In the genomic region with DNA sequence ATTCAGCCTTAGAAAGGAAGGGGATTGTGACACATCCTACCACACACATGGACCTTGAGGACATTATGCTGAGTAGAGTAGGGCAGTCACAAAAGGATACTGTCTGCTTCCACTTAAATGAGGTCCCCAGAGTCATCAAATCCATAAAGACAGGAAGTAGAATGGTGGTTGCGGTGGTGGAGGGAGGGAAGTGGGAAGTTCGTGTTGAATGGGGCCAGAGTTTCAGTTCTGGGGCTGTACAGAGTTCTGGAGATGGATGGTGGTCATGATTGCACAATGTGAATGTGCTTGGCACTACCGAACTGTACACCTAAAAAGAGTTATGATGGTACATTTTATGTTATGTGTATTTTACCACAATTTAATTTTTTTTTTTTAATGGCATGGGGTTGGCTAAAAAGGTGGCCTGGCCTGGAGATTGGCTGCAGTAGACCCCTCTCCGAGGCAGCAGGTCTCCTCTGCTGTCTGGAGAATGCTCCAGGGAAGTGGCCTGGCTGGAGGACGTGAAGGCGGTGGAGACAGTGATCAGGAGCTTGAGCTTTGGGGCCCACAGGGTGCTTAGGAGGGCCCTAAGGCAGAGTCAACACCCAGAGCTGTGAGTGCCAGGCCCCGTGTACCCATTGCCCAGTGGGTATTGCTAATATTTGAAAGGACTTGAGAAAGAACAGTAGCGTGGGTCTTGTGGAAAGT, we compare ENCODE assay signal across 11 cellular contexts. TPM values are rescaled to one million over a fixed set of nuclear protein-coding genes. Genes with fewer than 3 reads are reported as not detected.
DNase-seq lines count a peak whose midpoint lies in the region; ATAC-seq and TF ChIP-seq lines count a peak whose summit lies in the region.
"Had no signal": no experiment of that assay in that cellular context is flagged by ENCODE, and none has a peak within 500 bp of the region (broad histone marks: within the 10 kb centered on the region; RNA-seq: fewer than 3 reads in every experiment).

No MANE protein-coding gene starts in this region.

- peaks cover 58% of the 10 kb centered on the region for H3K36me3 Mint-ChIP-seq in activated CD4-positive, alpha-beta T cell treated with anti-CD3 and anti-CD28 coated beads, Interleukin-2, amount 10 ng/mL, durations not matched to agents 7 days and 5 days (ENCODE audit: low read depth)
- H3K36me3 Mint-ChIP-seq in activated naive CD8-positive, alpha-beta T cell: peaks cover 17% of the 10 kb centered on the region
- H3K36me3 Mint-ChIP-seq in activated CD8-positive, alpha-beta memory T cell treated with anti-CD3 and anti-CD28 coated beads, Interleukin-2, amount 10 ng/mL, durations not matched to agents 7 days and 5 days: peaks cover 35% of the 10 kb centered on the region

- H3K27me3 Mint-ChIP-seq in activated CD4-positive, alpha-beta T cell treated with anti-CD3 and anti-CD28 coated beads, Interleukin-2, amount 10 ng/mL, durations not matched to agents 7 days and 5 days: no peaks in the 10 kb centered on the region
- H3K27me3 Mint-ChIP-seq in activated naive CD8-positive, alpha-beta T cell: no peaks in the 10 kb centered on the region
- H3K27me3 Mint-ChIP-seq in activated CD8-positive, alpha-beta memory T cell treated with anti-CD3 and anti-CD28 coated beads, Interleukin-2, amount 10 ng/mL, durations not matched to agents 7 days and 5 days: no peaks in the 10 kb centered on the region

- peaks cover 30% of the 10 kb centered on the region for H3K4me1 Mint-ChIP-seq in activated CD4-positive, alpha-beta T cell treated with anti-CD3 and anti-CD28 coated beads, Interleukin-2, amount 10 ng/mL, durations not matched to agents 7 days and 5 days
- H3K4me1 Mint-ChIP-seq in activated naive CD8-positive, alpha-beta T cell (ENCODE audit: low read depth): peaks cover 25% of the 10 kb centered on the region
- peaks cover 26% of the 10 kb centered on the region for H3K4me1 Mint-ChIP-seq in activated CD8-positive, alpha-beta memory T cell treated with anti-CD3 and anti-CD28 coated beads, Interleukin-2, amount 10 ng/mL, durations not matched to agents 7 days and 5 days

- peaks cover 38% of the 10 kb centered on the region for H3K4me1 ChIP-seq in suprapubic skin

- H3K27ac Mint-ChIP-seq in activated CD4-positive, alpha-beta T cell treated with anti-CD3 and anti-CD28 coated beads, Interleukin-2, amount 10 ng/mL, durations not matched to agents 7 days and 5 days: peak overlapping the region; percentile 71
- H3K27ac Mint-ChIP-seq in activated naive CD8-positive, alpha-beta T cell: peak overlapping the region; percentile 78
- H3K27ac Mint-ChIP-seq in activated CD8-positive, alpha-beta memory T cell treated with anti-CD3 and anti-CD28 coated beads, Interleukin-2, amount 10 ng/mL, durations not matched to agents 7 days and 5 days: no peak overlapping the region

- no peak for TF ChIP-seq POLR2A in suprapubic skin (IDR thresholded peaks at IDR 0.05)

- H3K4me3 ChIP-seq in suprapubic skin: no peak overlapping the region
- H3K4me3 ChIP-seq: A549 had no signal

- WGBS in suprapubic skin: 83% methylated on average over 7 of the region's 8 CpGs

- H3K27ac ChIP-seq in suprapubic skin: peak overlapping the region; percentile 88
- H3K27ac ChIP-seq: A549 had no signal

- H3K27me3 ChIP-seq in suprapubic skin: no peaks in the 10 kb centered on the region

- H3K9me3 Mint-ChIP-seq in activated CD4-positive, alpha-beta T cell treated with anti-CD3 and anti-CD28 coated beads, Interleukin-2, amount 10 ng/mL, durations not matched to agents 7 days and 5 days: no peaks in the 10 kb centered on the region
- no peaks in the 10 kb centered on the region for H3K9me3 Mint-ChIP-seq in activated naive CD8-positive, alpha-beta T cell (ENCODE audit: low read depth)
- H3K9me3 Mint-ChIP-seq in activated CD8-positive, alpha-beta memory T cell treated with anti-CD3 and anti-CD28 coated beads, Interleukin-2, amount 10 ng/mL, durations not matched to agents 7 days and 5 days (ENCODE audit: low read depth): no peaks in the 10 kb centered on the region

- no peak overlapping the region for H3K4me3 Mint-ChIP-seq in activated CD4-positive, alpha-beta T cell treated with anti-CD3 and anti-CD28 coated beads, Interleukin-2, amount 10 ng/mL, durations not matched to agents 7 days and 5 days
- peak overlapping the region; percentile 13 for H3K4me3 Mint-ChIP-seq in activated naive CD8-positive, alpha-beta T cell
- no peak overlapping the region for H3K4me3 Mint-ChIP-seq in activated CD8-positive, alpha-beta memory T cell treated with anti-CD3 and anti-CD28 coated beads, Interleukin-2, amount 10 ng/mL, durations not matched to agents 7 days and 5 days

- no peak for DNase-seq in activated CD4-positive, alpha-beta T cell treated with anti-CD3 and anti-CD28 coated beads, Interleukin-2, amount 10 ng/mL, durations not matched to agents 7 days and 5 days
- DNase-seq in activated CD4-positive, alpha-beta T cell treated with anti-CD3 and anti-CD28 coated beads for 1 hour: no peak
- DNase-seq in left lobe of liver (ENCODE audit: low spot score) (no peak), suprapubic skin (ENCODE audit: low spot score in 2 of 2) (no peak), NCI-H187 treated with DMSO at 0.1 percent for 48 hours (lab: John Stamatoyannopoulos, UW) (no peak), NCI-H2107 treated with DMSO at 0.1 percent for 48 hours (lab: John Stamatoyannopoulos, UW; ENCODE audit: unreplicated experiment) (no peak)
- no peak for DNase-seq in activated CD8-positive, alpha-beta memory T cell treated with anti-CD3 and anti-CD28 coated beads, Interleukin-2, amount 10 ng/mL, durations not matched to agents 7 days and 5 days
- DNase-seq: SK-N-SH, small intestine had no signal

- TF ChIP-seq CTCF in suprapubic skin (IDR thresholded peaks at IDR 0.05): no peak

- peaks cover 88% of the 10 kb centered on the region for H3K36me3 ChIP-seq in suprapubic skin

- ATAC-seq in left lobe of liver: peak; percentile 24
- ATAC-seq in activated CD8-positive, alpha-beta memory T cell treated with anti-CD3 and anti-CD28 coated beads, Interleukin-2, amount 10 ng/mL, durations not matched to agents 7 days and 5 days: no peak

- no peaks in the 10 kb centered on the region for H3K9me3 ChIP-seq in suprapubic skin
- H3K9me3 ChIP-seq: A549, SK-N-SH had no signal

- POLR2A ChIA-PET in activated CD4-positive, alpha-beta T cell treated with anti-CD3 and anti-CD28 coated beads, Interleukin-2, amount 10 ng/mL, durations not matched to agents 7 days and 5 days (lab: Charles Lee): no interaction called here

- no peak for TF ChIP-seq EP300 in suprapubic skin (IDR thresholded peaks at IDR 0.05)

- CTCF ChIA-PET in activated CD4-positive, alpha-beta T cell treated with anti-CD3 and anti-CD28 coated beads, Interleukin-2, amount 10 ng/mL, durations not matched to agents 7 days and 5 days (lab: Charles Lee): interaction anchor here (0.6 to 1.0 kb wide), 4 partner anchors 10 to 678 kb away, joined by 3 to 5 read pairs (median 4); partner anchors contain the start of gene IFNGR2
- CTCF ChIA-PET in activated CD8-positive, alpha-beta memory T cell treated with anti-CD3 and anti-CD28 coated beads, Interleukin-2, amount 10 ng/mL, durations not matched to agents 7 days and 5 days (lab: Charles Lee): interaction anchor here (1.4 to 2.5 kb wide), 2 partner anchors 58 to 73 kb away, joined by 3 to 7 read pairs; no protein-coding TSS in a partner anchor

RNA-seq across cellular contexts. Expression of gene IFNGR2, which starts 30.4 kb away (rescaled TPM):
- 10 to 100 TPM; 11.3 to 11.8 TPM for total RNA-seq in activated CD4-positive, alpha-beta T cell treated with anti-CD3 and anti-CD28 coated beads, Interleukin-2, amount 10 ng/mL, durations not matched to agents 7 days and 5 days
- total RNA-seq in left lobe of liver (14.9 TPM), suprapubic skin (10 to 100 TPM; 47.0 to 75.5 (median 61.0) TPM)
- total RNA-seq in activated CD8-positive, alpha-beta memory T cell treated with anti-CD3 and anti-CD28 coated beads, Interleukin-2, amount 10 ng/mL, durations not matched to agents 7 days and 5 days: under 1 TPM; 0.30 to 0.96 TPM

RNA-seq across cellular contexts. Expression of gene TMEM50B, which starts 46.2 kb away (rescaled TPM):
- 10 to 100 TPM; 33.5 to 34.4 TPM for total RNA-seq in activated CD4-positive, alpha-beta T cell treated with anti-CD3 and anti-CD28 coated beads, Interleukin-2, amount 10 ng/mL, durations not matched to agents 7 days and 5 days
- total RNA-seq in left lobe of liver: 22.3 TPM
- 100 to 1,000 TPM in 1 of 4 donors, 10 to 100 TPM in 3; 33.1 to 151 (median 59.8) TPM for total RNA-seq in suprapubic skin
- 10 to 100 TPM; 23.6 to 32.7 TPM for total RNA-seq in activated CD8-positive, alpha-beta memory T cell treated with anti-CD3 and anti-CD28 coated beads, Interleukin-2, amount 10 ng/mL, durations not matched to agents 7 days and 5 days

RNA-seq across cellular contexts. Expression of gene DNAJC28, which starts 57.9 kb away (rescaled TPM):
- under 1 TPM; 0.40 to 0.58 TPM for total RNA-seq in activated CD4-positive, alpha-beta T cell treated with anti-CD3 and anti-CD28 coated beads, Interleukin-2, amount 10 ng/mL, durations not matched to agents 7 days and 5 days
- 2.3 TPM for total RNA-seq in left lobe of liver
- total RNA-seq in suprapubic skin: 1 to 10 TPM; 1.9 to 4.5 (median 2.8) TPM
- total RNA-seq in activated CD8-positive, alpha-beta memory T cell treated with anti-CD3 and anti-CD28 coated beads, Interleukin-2, amount 10 ng/mL, durations not matched to agents 7 days and 5 days: under 1 TPM; 0.53 to 0.75 TPM
